In the genomic region with DNA sequence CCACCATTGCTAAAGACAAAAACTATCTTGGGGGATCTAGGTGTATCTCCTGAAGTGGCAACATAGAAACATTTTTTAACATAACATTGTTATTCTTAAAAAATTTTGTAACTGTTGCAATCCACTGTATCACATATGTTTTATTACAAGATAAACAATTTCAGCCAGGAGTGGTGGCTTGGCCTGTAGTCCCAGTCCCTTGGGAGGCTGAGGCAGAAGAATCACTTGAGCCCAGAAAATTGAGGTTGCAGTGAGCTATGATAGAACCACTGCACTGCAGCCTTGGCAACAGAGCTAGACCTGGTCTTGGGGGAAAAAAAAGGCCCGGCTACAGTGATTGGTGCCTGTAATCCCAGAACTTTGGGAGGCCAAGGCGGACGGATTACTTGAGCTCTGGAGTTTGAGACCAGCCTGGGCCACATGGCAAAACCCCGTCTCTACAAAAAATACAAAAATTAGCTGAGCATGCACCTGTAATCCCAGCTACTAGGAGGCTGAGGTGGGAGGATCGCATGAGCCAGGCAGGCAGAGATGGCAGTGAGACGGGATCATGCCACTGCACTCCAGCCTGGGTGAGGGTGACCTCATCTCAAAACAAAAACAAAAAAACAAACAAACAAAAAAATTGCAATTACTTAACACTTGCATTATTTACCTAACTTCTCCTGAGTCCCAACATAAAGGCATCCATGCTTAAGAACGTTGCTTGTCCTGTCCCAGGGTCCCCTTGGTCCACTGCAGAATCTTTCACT, we compare ENCODE assay signal across 1 cellular context.
TF ChIP-seq lines count a peak whose summit lies in the region.

No MANE protein-coding gene starts in this region.

TF ChIP-seq in liver, 16 proteins besides CTCF, POLR2A, EP300 and RAD21 (continued from another document):
- no peak for TF ChIP-seq FOXA2 (IDR thresholded peaks at IDR 0.05)
- TF ChIP-seq, protein P1, sequence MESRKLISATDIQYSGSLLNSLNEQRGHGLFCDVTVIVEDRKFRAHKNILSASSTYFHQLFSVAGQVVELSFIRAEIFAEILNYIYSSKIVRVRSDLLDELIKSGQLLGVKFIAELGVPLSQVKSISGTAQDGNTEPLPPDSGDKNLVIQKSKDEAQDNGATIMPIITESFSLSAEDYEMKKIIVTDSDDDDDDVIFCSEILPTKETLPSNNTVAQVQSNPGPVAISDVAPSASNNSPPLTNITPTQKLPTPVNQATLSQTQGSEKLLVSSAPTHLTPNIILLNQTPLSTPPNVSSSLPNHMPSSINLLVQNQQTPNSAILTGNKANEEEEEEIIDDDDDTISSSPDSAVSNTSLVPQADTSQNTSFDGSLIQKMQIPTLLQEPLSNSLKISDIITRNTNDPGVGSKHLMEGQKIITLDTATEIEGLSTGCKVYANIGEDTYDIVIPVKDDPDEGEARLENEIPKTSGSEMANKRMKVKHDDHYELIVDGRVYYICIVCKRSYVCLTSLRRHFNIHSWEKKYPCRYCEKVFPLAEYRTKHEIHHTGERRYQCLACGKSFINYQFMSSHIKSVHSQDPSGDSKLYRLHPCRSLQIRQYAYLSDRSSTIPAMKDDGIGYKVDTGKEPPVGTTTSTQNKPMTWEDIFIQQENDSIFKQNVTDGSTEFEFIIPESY (IDR thresholded peaks at IDR 0.05), result no peak
- TF ChIP-seq YY1 (IDR thresholded peaks at IDR 0.05), result no peak
- TF ChIP-seq RXRA (IDR thresholded peaks at IDR 0.05), result no peak
- no peak for TF ChIP-seq HNF4A (conservative IDR thresholded peaks at IDR 0.05)
- TF ChIP-seq EGR1 (IDR thresholded peaks at IDR 0.05; ENCODE audit: low read depth in 2 of 2), result no peak
- no peak for TF ChIP-seq TAF1 (conservative IDR thresholded peaks at IDR 0.05)
